In the genomic region with DNA sequence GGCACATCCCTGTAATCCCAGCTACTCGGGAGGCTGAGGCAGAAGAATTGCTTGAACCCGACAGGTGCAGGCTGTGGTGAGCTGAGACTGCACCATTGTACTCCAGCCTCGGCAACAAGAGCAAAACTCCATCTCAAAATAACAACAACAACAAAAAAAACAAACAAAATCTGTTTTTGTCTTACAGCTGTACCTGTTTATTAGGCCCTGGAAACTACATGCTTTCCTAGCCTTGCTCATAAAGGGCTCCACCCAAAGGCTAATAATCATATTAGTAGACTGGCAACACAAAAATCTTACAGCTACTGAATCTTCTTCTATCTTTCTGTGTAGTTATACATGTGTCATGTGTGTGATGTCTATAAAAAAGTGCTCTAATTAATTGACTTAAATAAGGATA, we compare ENCODE assay signal across 1 cellular context.
TF ChIP-seq lines count a peak whose summit lies in the region.

No MANE protein-coding gene starts in this region.

TF ChIP-seq in K562, 482 proteins besides CTCF, POLR2A, EP300 and RAD21 (continued from another document):
- TF ChIP-seq POU5F1 (IDR thresholded peaks at IDR 0.05; ENCODE audit: borderline replicate concordance, low read depth, low read length, partially characterized antibody): no peak
TF ChIP-seq in K562: peak in this region for 1.
